Comparison of ENCODE assay signal across 10 cellular contexts in the genomic region with DNA sequence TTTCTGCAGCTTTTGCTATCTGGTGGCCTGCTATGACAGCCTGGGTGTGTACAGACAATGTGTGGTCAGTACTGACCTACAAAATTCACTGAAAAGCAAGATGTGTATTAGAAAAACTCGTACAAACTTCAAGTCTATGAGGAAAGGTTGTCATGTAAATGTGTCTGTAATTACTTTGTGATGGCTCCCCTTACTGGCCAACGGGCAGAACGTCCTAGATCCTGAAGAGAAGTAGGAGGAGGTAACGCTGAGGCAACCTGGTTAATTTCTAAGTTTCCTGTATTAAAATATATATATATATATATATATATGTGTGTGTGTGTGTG.
DNase-seq lines count a peak whose midpoint lies in the region; ATAC-seq, FAIRE-seq and TF ChIP-seq lines count a peak whose summit lies in the region.
"Had no signal": no experiment of that assay in that cellular context is flagged by ENCODE, and none has a peak within 500 bp of the region (broad histone marks: within the 10 kb centered on the region; RNA-seq: fewer than 3 reads in every experiment).

No MANE protein-coding gene starts in this region.

- H3K9me3 Mint-ChIP-seq in activated CD4-positive, alpha-beta T cell treated with anti-CD3 and anti-CD28 coated beads for 36 hours (ENCODE audit: low read depth) = no peaks in the 10 kb centered on the region
- H3K9me3 Mint-ChIP-seq in memory B cell = no peaks in the 10 kb centered on the region

- H3K4me3 Mint-ChIP-seq in activated CD4-positive, alpha-beta T cell treated with anti-CD3 and anti-CD28 coated beads for 36 hours = no peak overlapping the region
- no peak overlapping the region for H3K4me3 Mint-ChIP-seq in memory B cell
- H3K4me3 Mint-ChIP-seq: CD4-positive, CD25-positive, alpha-beta regulatory T cell had no signal

- H3K9me3 ChIP-seq in OCI-LY3 (ENCODE audit: insufficient read depth, low read length) = no peaks in the 10 kb centered on the region

- H3K36me3 ChIP-seq in OCI-LY3 (replicated peaks; ENCODE audit: low read depth, low read length) = no peaks in the 10 kb centered on the region

- no peaks in the 10 kb centered on the region for H3K4me1 Mint-ChIP-seq in activated CD4-positive, alpha-beta T cell treated with anti-CD3 and anti-CD28 coated beads for 36 hours
- peaks cover 3% of the 10 kb centered on the region for H3K4me1 Mint-ChIP-seq in memory B cell
- H3K4me1 Mint-ChIP-seq: CD4-positive, CD25-positive, alpha-beta regulatory T cell had no signal

- H3K4me3 ChIP-seq in OCI-LY3 (ENCODE audit: low read length) = no peak overlapping the region

- peak; percentile 57 for ATAC-seq in activated CD4-positive, alpha-beta T cell treated with anti-CD3 and anti-CD28 coated beads for 36 hours
- ATAC-seq in GM21825 (IDR thresholded peaks at IDR 0.05; ENCODE audit: unreplicated experiment) (peak; percentile 80), memory B cell (ENCODE audit: low read depth) (peak; percentile 73)

- H3K36me3 Mint-ChIP-seq in activated CD4-positive, alpha-beta T cell treated with anti-CD3 and anti-CD28 coated beads for 36 hours (ENCODE audit: low read depth) = no peaks in the 10 kb centered on the region
- no peaks in the 10 kb centered on the region for H3K36me3 Mint-ChIP-seq in memory B cell
- H3K36me3 Mint-ChIP-seq: CD4-positive, CD25-positive, alpha-beta regulatory T cell had no signal

- TF ChIP-seq CTCF in OCI-LY3 (IDR thresholded peaks at IDR 0.05; ENCODE audit: low read depth, low read length) = peak; percentile 66

- peak; percentile 10 for DNase-seq in activated CD4-positive, alpha-beta T cell treated with anti-CD3 and anti-CD28 coated beads for 36 hours
- no peak for DNase-seq in activated CD4-positive, alpha-beta T cell treated with anti-CD3 and anti-CD28 coated beads for 4 hours
- no peak for DNase-seq in memory B cell (ENCODE audit: low spot score in 2 of 2)
- no peak for DNase-seq in frontal cortex (ENCODE audit: low spot score in 2 of 2)

- no peak overlapping the region for H3K27ac Mint-ChIP-seq in activated CD4-positive, alpha-beta T cell treated with anti-CD3 and anti-CD28 coated beads for 36 hours
- no peak overlapping the region for H3K27ac Mint-ChIP-seq in memory B cell
- H3K27ac Mint-ChIP-seq: CD4-positive, CD25-positive, alpha-beta regulatory T cell had no signal

- peaks cover 2% of the 10 kb centered on the region for H3K27me3 Mint-ChIP-seq in activated CD4-positive, alpha-beta T cell treated with anti-CD3 and anti-CD28 coated beads for 36 hours
- H3K27me3 Mint-ChIP-seq in memory B cell = peaks cover 3% of the 10 kb centered on the region
- H3K27me3 Mint-ChIP-seq: CD4-positive, CD25-positive, alpha-beta regulatory T cell had no signal

- no peaks in the 10 kb centered on the region for H3K4me1 ChIP-seq in OCI-LY3 (ENCODE audit: low read length)

- no peak for TF ChIP-seq EP300 in Ishikawa (IDR thresholded peaks at IDR 0.05; ENCODE audit: borderline replicate concordance)

- POLR2A ChIA-PET in activated CD4-positive, alpha-beta T cell treated with anti-CD3 and anti-CD28 coated beads for 36 hours (lab: Charles Lee) = no interaction called here

- H2AFZ ChIP-seq in OCI-LY3 (ENCODE audit: low read depth, low read length) = peak overlapping the region; percentile 73; the same call in 1 of the 2 replicates

- FAIRE-seq in endometrium (lab: Jason Lieb, UNC) = peak; percentile 91
- FAIRE-seq in frontal cortex (lab: Jason Lieb, UNC) = no peak
- FAIRE-seq: colon had no signal

- peak overlapping the region; percentile 30 for H3K4me2 ChIP-seq in OCI-LY3 (ENCODE audit: low read length)

- no peak overlapping the region for H3K27ac ChIP-seq in OCI-LY3 (ENCODE audit: low read length)

- H3K9ac ChIP-seq in OCI-LY3 (ENCODE audit: low read length) = no peak overlapping the region

- H3K79me2 ChIP-seq in OCI-LY3 (ENCODE audit: low read length) = no peaks in the 10 kb centered on the region

- TF ChIP-seq RAD21 in Ishikawa (IDR thresholded peaks at IDR 0.05; ENCODE audit: low read depth) = peak; percentile 75

- CTCF ChIA-PET in activated CD4-positive, alpha-beta T cell treated with anti-CD3 and anti-CD28 coated beads for 36 hours (lab: Charles Lee) = interaction anchor here (0.9 kb wide), 1 partner anchor 176 kb away, joined by 3 read pairs; no protein-coding TSS in a partner anchor

- H3K27me3 ChIP-seq in OCI-LY3 (ENCODE audit: low read depth, low read length) = no peaks in the 10 kb centered on the region

- intact Hi-C loops in activated CD4-positive, alpha-beta T cell treated with anti-CD3 and anti-CD28 coated beads for 36 hours (cut with DNase I, micrococcal nuclease) = loop anchor here (2.0 to 5.0 kb wide), 3 partner anchors 174 to 298 kb away; no protein-coding TSS in a partner anchor

- H4K20me1 ChIP-seq in OCI-LY3 (ENCODE audit: insufficient read depth, low read length) = no peaks in the 10 kb centered on the region

TF ChIP-seq in Ishikawa, 13 proteins besides CTCF, POLR2A, EP300 and RAD21:
- TF ChIP-seq TCF12 (IDR thresholded peaks at IDR 0.05; ENCODE audit: low read depth) (no peak), CREB1 (IDR thresholded peaks at IDR 0.05; ENCODE audit: low read depth) (no peak), TEAD4 (IDR thresholded peaks at IDR 0.05) (no peak)
- TF ChIP-seq, protein P1, sequence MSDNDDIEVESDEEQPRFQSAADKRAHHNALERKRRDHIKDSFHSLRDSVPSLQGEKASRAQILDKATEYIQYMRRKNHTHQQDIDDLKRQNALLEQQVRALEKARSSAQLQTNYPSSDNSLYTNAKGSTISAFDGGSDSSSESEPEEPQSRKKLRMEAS (IDR thresholded peaks at IDR 0.05) = no peak
TF ChIP-seq in Ishikawa: peak in this region for 0.
